19 cellular contexts compared by ENCODE assay signal in the genomic region with DNA sequence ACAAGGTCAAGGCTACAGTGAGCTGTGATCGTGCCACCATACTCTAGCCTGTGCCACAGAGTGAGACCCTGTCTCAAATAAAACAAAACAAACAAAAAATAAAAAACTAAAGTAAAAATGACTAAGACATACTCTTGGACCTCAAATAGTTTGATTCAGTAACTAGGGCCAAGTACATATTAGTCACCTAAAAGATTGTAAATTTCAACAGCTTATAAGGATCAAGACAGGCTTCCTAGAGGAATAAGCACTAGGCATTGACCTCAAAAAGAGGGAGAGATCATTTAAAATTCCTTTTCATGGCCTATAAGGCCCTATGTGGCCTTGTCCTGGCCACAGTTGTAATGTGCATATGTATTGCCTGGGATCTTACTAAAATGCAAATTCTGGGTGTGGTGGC. TPM values are rescaled to one million over a fixed set of nuclear protein-coding genes. Genes with fewer than 3 reads are reported as not detected.
DNase-seq lines count a peak whose midpoint lies in the region; ATAC-seq, FAIRE-seq and TF ChIP-seq lines count a peak whose summit lies in the region.
"Had no signal": no experiment of that assay in that cellular context is flagged by ENCODE, and none has a peak within 500 bp of the region (broad histone marks: within the 10 kb centered on the region; RNA-seq: fewer than 3 reads in every experiment).

No MANE protein-coding gene starts in this region.

- DNase-seq in AG08395 (ENCODE audit: low spot score) = peak; percentile 40
- peak; percentile 68 for DNase-seq in HCEC 1CT
- peak; percentile 46 for DNase-seq in astrocyte (ENCODE audit: low read depth)
- peak; percentile 42 for DNase-seq in iris pigment epithelial cell (ENCODE audit: low read depth)
- no peak for DNase-seq in gastrocnemius medialis
- DNase-seq in globus pallidus (ENCODE audit: low spot score) = no peak
- DNase-seq: BE2C; CD4-positive, alpha-beta T cell; DMS153; HFFc6; NCI-H1436; NCI-H1930; NCI-H345; NCI-H524 treated with DMSO at 0.1 percent for 48 hours; SJCRH30 had no signal

- H3K4me3 ChIP-seq in astrocyte (ENCODE audit: insufficient read depth, low read depth, low read length) (no peak overlapping the region), gastrocnemius medialis (no peak overlapping the region)
- H3K4me3 ChIP-seq: SJCRH30 had no signal

- H3K36me3 ChIP-seq in astrocyte (ENCODE audit: insufficient read depth, low read length) = no peaks in the 10 kb centered on the region
- H3K36me3 ChIP-seq in gastrocnemius medialis = no peaks in the 10 kb centered on the region
- H3K36me3 ChIP-seq: BE2C, SJCRH30 had no signal

- no peak overlapping the region for H3K9ac ChIP-seq in astrocyte (ENCODE audit: low read length)

- intact Hi-C loops in gastrocnemius medialis (cut with DNase I; ENCODE audit: low total_unique reads) = no loop called here

- H3K27ac ChIP-seq in astrocyte (ENCODE audit: low read depth, low read length) (no peak overlapping the region), gastrocnemius medialis (no peak overlapping the region)
- H3K27ac ChIP-seq: 22Rv1, SJCRH30 had no signal

- peaks cover 2% of the 10 kb centered on the region for H3K9me3 Mint-ChIP-seq in astrocyte (ENCODE audit: unreplicated experiment)
- H3K9me3 Mint-ChIP-seq: CD4-positive, alpha-beta T cell; HFFc6 had no signal

- H3K4me1 Mint-ChIP-seq in astrocyte (ENCODE audit: low read depth, unreplicated experiment) = peaks cover 14% of the 10 kb centered on the region

- H3K27me3 ChIP-seq in astrocyte (ENCODE audit: insufficient read depth, low read length) (peaks cover 8% of the 10 kb centered on the region), gastrocnemius medialis (no peaks in the 10 kb centered on the region)
- H3K27me3 ChIP-seq: BE2C, SJCRH30 had no signal

- no peak overlapping the region for H3K27ac Mint-ChIP-seq in astrocyte (ENCODE audit: unreplicated experiment)
- H3K27ac Mint-ChIP-seq: CD4-positive, alpha-beta T cell; HFFc6 had no signal

- in situ Hi-C loops in gastrocnemius medialis (cut with MboI; ENCODE audit: low sequenced_read_pairs in 4 of 4) = no loop called here

- no peak for TF ChIP-seq POLR2A in gastrocnemius medialis (IDR thresholded peaks at IDR 0.05)

- peaks cover 2% of the 10 kb centered on the region for H3K36me3 Mint-ChIP-seq in astrocyte (ENCODE audit: low read depth, unreplicated experiment)

- no peaks in the 10 kb centered on the region for H3K79me2 ChIP-seq in astrocyte (ENCODE audit: insufficient read depth, low read length)

- H3K9me3 ChIP-seq in astrocyte (ENCODE audit: insufficient read depth, low read depth, low read length) (no peaks in the 10 kb centered on the region), gastrocnemius medialis (no peaks in the 10 kb centered on the region)
- H3K9me3 ChIP-seq: BE2C, SJCRH30 had no signal

- FAIRE-seq in astrocyte (lab: Jason Lieb, UNC) = no peak
- FAIRE-seq: H54 had no signal

- H2AFZ ChIP-seq in astrocyte (ENCODE audit: low read depth, low read length) = no peak overlapping the region

- no peaks in the 10 kb centered on the region for H4K20me1 ChIP-seq in astrocyte (ENCODE audit: insufficient read depth, low read length)

- peaks cover 15% of the 10 kb centered on the region for H3K4me1 ChIP-seq in astrocyte (ENCODE audit: insufficient read depth, low read length)
- H3K4me1 ChIP-seq in gastrocnemius medialis = no peaks in the 10 kb centered on the region
- H3K4me1 ChIP-seq: SJCRH30 had no signal

- H3K4me2 ChIP-seq in astrocyte (ENCODE audit: low read length) = no peak overlapping the region

- H3K27me3 Mint-ChIP-seq in astrocyte (ENCODE audit: low read depth, unreplicated experiment) = peaks cover 2% of the 10 kb centered on the region
- H3K27me3 Mint-ChIP-seq: CD4-positive, alpha-beta T cell had no signal

- no peak overlapping the region for H3K4me3 Mint-ChIP-seq in astrocyte (ENCODE audit: unreplicated experiment)
- H3K4me3 Mint-ChIP-seq: CD4-positive, alpha-beta T cell; HFFc6 had no signal

- ATAC-seq in GM21515 (IDR thresholded peaks at IDR 0.05; ENCODE audit: unreplicated experiment) (no peak), gastrocnemius medialis (no peak), HG03469 (IDR thresholded peaks at IDR 0.05; ENCODE audit: unreplicated experiment) (no peak)

- no peak for TF ChIP-seq CTCF in astrocyte (IDR thresholded peaks at IDR 0.05; ENCODE audit: insufficient read depth, low read depth, low read length)
- TF ChIP-seq CTCF in gastrocnemius medialis (IDR thresholded peaks at IDR 0.05 in 4 of 5, conservative IDR thresholded peaks at IDR 0.05 in 1 of 5) = no peak

RNA-seq across cellular contexts. Expression of gene CHST11, which starts 46.0 kb away (rescaled TPM):
- total RNA-seq in astrocyte (30.0 and 30.2 TPM in 2 replicates), gastrocnemius medialis (1 to 10 TPM in 3 of 4 donors, under 1 TPM in 1; 0.17 to 2.1 (median 1.4) TPM)

Comparison
In these comparisons a context has a peak if more than half of its experiments do, and no peak if none do; other contexts are left out.
1. DNase-seq: peak in AG08395 (single experiment), HCEC 1CT (single experiment), astrocyte (single experiment) and iris pigment epithelial cell (single experiment); none in gastrocnemius medialis (0 of 2) and globus pallidus (single experiment).